ENCODE assay signal across 18 cellular contexts in the genomic region with DNA sequence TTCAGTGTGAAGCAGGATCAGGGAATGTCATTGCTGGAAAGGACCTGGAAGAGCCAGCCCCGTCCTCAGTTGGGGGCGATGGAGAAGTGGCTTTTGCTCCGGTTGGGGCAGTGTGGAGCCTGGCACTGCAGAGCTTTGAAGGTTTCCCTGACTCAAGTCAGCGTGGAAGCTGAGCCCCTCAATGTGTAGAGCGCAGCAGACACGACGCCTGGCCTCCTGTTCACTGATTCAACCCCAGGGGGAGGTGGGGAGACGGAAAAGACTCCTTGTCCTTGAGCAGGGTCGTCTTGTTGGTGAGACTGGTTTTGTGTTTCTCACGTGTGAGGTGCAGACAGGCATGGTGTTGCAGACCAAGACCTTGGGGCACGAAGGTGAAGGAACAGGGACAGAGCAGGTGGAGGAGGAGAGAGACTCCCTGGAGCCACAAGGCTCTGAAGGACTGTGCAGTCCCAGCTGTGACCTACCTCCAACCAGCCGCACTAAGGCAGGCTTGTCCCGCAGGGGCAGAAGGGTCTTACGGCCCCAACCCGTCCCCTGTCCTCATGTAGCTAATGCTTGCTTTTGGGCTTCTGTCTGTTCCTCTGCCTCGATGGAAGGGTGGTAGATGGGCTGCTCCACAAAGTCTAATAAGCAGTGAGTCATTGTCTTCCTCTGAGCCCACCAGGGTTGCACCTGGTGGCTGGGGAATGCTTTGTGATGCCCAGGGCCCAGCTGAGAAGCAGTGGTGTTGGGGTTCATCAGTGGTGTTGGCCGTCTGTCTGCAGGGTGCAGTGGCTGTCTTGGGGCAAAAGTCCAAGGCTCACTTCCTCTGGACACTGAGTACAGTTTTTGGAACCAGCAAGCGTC. TPM values are rescaled to one million over a fixed set of nuclear protein-coding genes. Genes with fewer than 3 reads are reported as not detected.
A peak's percentile ranks its signal among the peaks of the same experiment; 100 is the strongest.
DNase-seq lines count a peak whose midpoint lies in the region; ATAC-seq and TF ChIP-seq lines count a peak whose summit lies in the region.
"Had no signal": no experiment of that assay in that cellular context is flagged by ENCODE, and none has a peak within 500 bp of the region (broad histone marks: within the 10 kb centered on the region; RNA-seq: fewer than 3 reads in every experiment).

No MANE protein-coding gene starts in this region.

- H3K9me3 ChIP-seq in BLaER1 = no peaks in the 10 kb centered on the region
- H3K9me3 ChIP-seq: left ventricle myocardium inferior, thyroid gland had no signal

- no peaks in the 10 kb centered on the region for H3K27me3 ChIP-seq in BLaER1
- H3K27me3 ChIP-seq: thyroid gland had no signal

- BruUV-seq in Calu3 (replicated peaks; lab: Mats Ljungman, UMichigan) = no TSS peak

- H3K27ac ChIP-seq in BLaER1 (peak overlapping the region; percentile 43; the same call in 1 of the 2 replicates), caudate nucleus (ENCODE audit: low read depth, low read length) (peak overlapping the region; percentile 18)
- H3K27ac ChIP-seq: left ventricle myocardium inferior, parathyroid adenoma, thyroid gland had no signal

- H3K27ac Mint-ChIP-seq in Calu3 (ENCODE audit: unreplicated experiment) (peak overlapping the region; percentile 47), neural crest cell (ENCODE audit: unreplicated experiment) (peak overlapping the region; percentile 75)

- CTCF ChIA-PET in Calu3 (lab: Charles Lee) = interaction anchor here (1.2 kb wide), 1 partner anchor 74 kb away, joined by 3 read pairs; no protein-coding TSS in a partner anchor

- H3K4me2 ChIP-seq in BLaER1 = peak overlapping the region; percentile 68

- no peak overlapping the region for H3K9ac ChIP-seq in BLaER1
- H3K9ac ChIP-seq: parathyroid adenoma had no signal

- ATAC-seq in HG03175 (IDR thresholded peaks at IDR 0.05; ENCODE audit: unreplicated experiment) = no peak
- ATAC-seq in GM18861 (IDR thresholded peaks at IDR 0.05; ENCODE audit: unreplicated experiment) = no peak
- ATAC-seq: activated naive CD8-positive, alpha-beta T cell treated with anti-CD3 and anti-CD28 coated beads, Interleukin-2, amount 50 U/mL, for 24 hours had no signal

- H3K27me3 Mint-ChIP-seq in Calu3 (ENCODE audit: unreplicated experiment) (no peaks in the 10 kb centered on the region), neural crest cell (ENCODE audit: low read depth) (no peaks in the 10 kb centered on the region)
- H3K27me3 Mint-ChIP-seq: activated naive CD8-positive, alpha-beta T cell treated with anti-CD3 and anti-CD28 coated beads, Interleukin-2, amount 50 U/mL, for 24 hours had no signal

- peaks cover 78% of the 10 kb centered on the region for H3K36me3 ChIP-seq in BLaER1
- H3K36me3 ChIP-seq: thyroid gland had no signal

- no peak overlapping the region for H3K4me3 ChIP-seq in BLaER1
- H3K4me3 ChIP-seq: left ventricle myocardium inferior, skin epidermis, thyroid gland had no signal

- H3K36me3 Mint-ChIP-seq in Calu3 (ENCODE audit: insufficient read depth, unreplicated experiment) (peaks cover 44% of the 10 kb centered on the region), neural crest cell (ENCODE audit: low read depth) (no peaks in the 10 kb centered on the region)

- H3K9me3 Mint-ChIP-seq in Calu3 (ENCODE audit: low read depth, unreplicated experiment) (no peaks in the 10 kb centered on the region), neural crest cell (no peaks in the 10 kb centered on the region)
- H3K9me3 Mint-ChIP-seq: activated naive CD8-positive, alpha-beta T cell treated with anti-CD3 and anti-CD28 coated beads, Interleukin-2, amount 50 U/mL, for 24 hours had no signal

- H3K4me1 ChIP-seq in BLaER1 = peaks cover 97% of the 10 kb centered on the region

- DNase-seq in Calu3 (no peak), caudate nucleus (lab: John Stamatoyannopoulos, UW) (no peak), neural crest cell (ENCODE audit: low read depth, low spot score) (no peak), AML-193 (lab: John Stamatoyannopoulos, UW) (no peak), COR-L47 (lab: John Stamatoyannopoulos, UW) (no peak)
- DNase-seq: activated CD8-positive, alpha-beta memory T cell treated with anti-CD3 and anti-CD28 coated beads, Interleukin-2, amount 50 U/mL, for 4 hours; activated naive CD8-positive, alpha-beta T cell treated with anti-CD3 and anti-CD28 coated beads, Interleukin-2, amount 50 U/mL, for 24 hours; effector CD8-positive, alpha-beta T cell; left ventricle myocardium inferior; MV-4-11; NCI-H526 treated with DMSO at 0.1 percent for 48 hours; SW 1271 had no signal

- TF ChIP-seq CTCF in Calu3 (IDR thresholded peaks at IDR 0.05; ENCODE audit: unreplicated experiment) = no peak
- TF ChIP-seq CTCF in neural crest cell (conservative IDR thresholded peaks at IDR 0.05) = no peak

- peaks cover 71% of the 10 kb centered on the region for H3K4me1 Mint-ChIP-seq in Calu3 (ENCODE audit: low read depth, unreplicated experiment)
- H3K4me1 Mint-ChIP-seq in neural crest cell = peaks cover 24% of the 10 kb centered on the region

- peaks cover 100% of the 10 kb centered on the region for H4K20me1 ChIP-seq in BLaER1

- peak overlapping the region; percentile 46 for H3K4me3 Mint-ChIP-seq in Calu3 (ENCODE audit: low read depth, unreplicated experiment)
- H3K4me3 Mint-ChIP-seq in neural crest cell = no peak overlapping the region
- H3K4me3 Mint-ChIP-seq: activated naive CD8-positive, alpha-beta T cell treated with anti-CD3 and anti-CD28 coated beads, Interleukin-2, amount 50 U/mL, for 24 hours had no signal

- intact Hi-C loops in Calu3 (cut with micrococcal nuclease; ENCODE audit: unreplicated experiment) = no loop called here

RNA-seq across cellular contexts. Expression of a gene that starts 47.8 kb away (rescaled TPM):
- total RNA-seq in Calu3 (2022) = 338 and 423 TPM in 2 replicates
- 241 and 244 TPM in 2 replicates for total RNA-seq in neural crest cell
